ENCODE assay signal across 15 cellular contexts in genomic region chr3:183117046-183117445, GRCh38. TPM values are rescaled to one million over a fixed set of nuclear protein-coding genes. Genes with fewer than 3 reads are reported as not detected.
DNase-seq lines count a peak whose midpoint lies in the region; ATAC-seq lines count a peak whose summit lies in the region.
"Had no signal": no experiment of that assay in that cellular context is flagged by ENCODE, and none has a peak within 500 bp of the region (broad histone marks: within the 10 kb centered on the region; RNA-seq: fewer than 3 reads in every experiment).

No MANE protein-coding gene starts in this region.

- H3K27ac Mint-ChIP-seq in activated naive CD8-positive, alpha-beta T cell = no peak overlapping the region
- no peak overlapping the region for H3K27ac Mint-ChIP-seq in activated naive CD8-positive, alpha-beta T cell treated with anti-CD3 and anti-CD28 coated beads, Interleukin-2, amount 50 U/mL, for 24 hours
- H3K27ac Mint-ChIP-seq in activated naive CD8-positive, alpha-beta T cell treated with anti-CD3 and anti-CD28 coated beads, Interleukin-2, amount 10 ng/mL, durations not matched to agents 7 days and 5 days = no peak overlapping the region
- H3K27ac Mint-ChIP-seq: activated CD4-positive, alpha-beta T cell treated with anti-CD3 and anti-CD28 coated beads, Interleukin-2, amount 10 ng/mL, durations not matched to agents 7 days and 5 days; immature natural killer cell had no signal

- POLR2A ChIA-PET in activated naive CD8-positive, alpha-beta T cell treated with anti-CD3 and anti-CD28 coated beads, Interleukin-2, amount 10 ng/mL, durations not matched to agents 7 days and 5 days (lab: Charles Lee) = interaction anchor here (0.6 kb wide), 1 partner anchor 154 kb away, joined by 3 read pairs; no protein-coding TSS in a partner anchor

- no peaks in the 10 kb centered on the region for H3K9me3 Mint-ChIP-seq in activated naive CD8-positive, alpha-beta T cell (ENCODE audit: low read depth)
- no peaks in the 10 kb centered on the region for H3K9me3 Mint-ChIP-seq in activated naive CD8-positive, alpha-beta T cell treated with anti-CD3 and anti-CD28 coated beads, Interleukin-2, amount 50 U/mL, for 24 hours
- peaks cover 1% of the 10 kb centered on the region for H3K9me3 Mint-ChIP-seq in activated naive CD8-positive, alpha-beta T cell treated with anti-CD3 and anti-CD28 coated beads, Interleukin-2, amount 10 ng/mL, durations not matched to agents 7 days and 5 days
- H3K9me3 Mint-ChIP-seq: immature natural killer cell had no signal

- peaks cover 8% of the 10 kb centered on the region for H3K4me1 Mint-ChIP-seq in activated naive CD8-positive, alpha-beta T cell (ENCODE audit: low read depth)
- peaks cover 6% of the 10 kb centered on the region for H3K4me1 Mint-ChIP-seq in activated naive CD8-positive, alpha-beta T cell treated with anti-CD3 and anti-CD28 coated beads, Interleukin-2, amount 50 U/mL, for 24 hours
- peaks cover 3% of the 10 kb centered on the region for H3K4me1 Mint-ChIP-seq in activated naive CD8-positive, alpha-beta T cell treated with anti-CD3 and anti-CD28 coated beads, Interleukin-2, amount 10 ng/mL, durations not matched to agents 7 days and 5 days

- ATAC-seq in activated naive CD8-positive, alpha-beta T cell treated with anti-CD3 and anti-CD28 coated beads, Interleukin-2, amount 50 U/mL, for 24 hours = no peak
- ATAC-seq in activated naive CD8-positive, alpha-beta T cell treated with anti-CD3 and anti-CD28 coated beads, Interleukin-2, amount 10 ng/mL, durations not matched to agents 7 days and 5 days (ENCODE audit: low read depth) = no peak
- ATAC-seq in GM19463 (IDR thresholded peaks at IDR 0.05; ENCODE audit: unreplicated experiment) = no peak
- ATAC-seq: SK-N-SH treated with all-trans-retinoic acid at 6 μM for 48 hours had no signal

- peaks cover 6% of the 10 kb centered on the region for H3K27me3 Mint-ChIP-seq in activated naive CD8-positive, alpha-beta T cell
- H3K27me3 Mint-ChIP-seq in activated naive CD8-positive, alpha-beta T cell treated with anti-CD3 and anti-CD28 coated beads, Interleukin-2, amount 50 U/mL, for 24 hours = peaks cover 8% of the 10 kb centered on the region
- H3K27me3 Mint-ChIP-seq in activated naive CD8-positive, alpha-beta T cell treated with anti-CD3 and anti-CD28 coated beads, Interleukin-2, amount 10 ng/mL, durations not matched to agents 7 days and 5 days = peaks cover 4% of the 10 kb centered on the region

- peak overlapping the region; percentile 31 for H3K4me3 Mint-ChIP-seq in activated naive CD8-positive, alpha-beta T cell
- H3K4me3 Mint-ChIP-seq in activated naive CD8-positive, alpha-beta T cell treated with anti-CD3 and anti-CD28 coated beads, Interleukin-2, amount 50 U/mL, for 24 hours = no peak overlapping the region
- H3K4me3 Mint-ChIP-seq in activated naive CD8-positive, alpha-beta T cell treated with anti-CD3 and anti-CD28 coated beads, Interleukin-2, amount 10 ng/mL, durations not matched to agents 7 days and 5 days = peak overlapping the region; percentile 80

- H3K36me3 Mint-ChIP-seq in activated naive CD8-positive, alpha-beta T cell = no peaks in the 10 kb centered on the region
- no peaks in the 10 kb centered on the region for H3K36me3 Mint-ChIP-seq in activated naive CD8-positive, alpha-beta T cell treated with anti-CD3 and anti-CD28 coated beads, Interleukin-2, amount 50 U/mL, for 24 hours (ENCODE audit: low read depth)
- no peaks in the 10 kb centered on the region for H3K36me3 Mint-ChIP-seq in activated naive CD8-positive, alpha-beta T cell treated with anti-CD3 and anti-CD28 coated beads, Interleukin-2, amount 10 ng/mL, durations not matched to agents 7 days and 5 days
- H3K36me3 Mint-ChIP-seq: immature natural killer cell, naive B cell had no signal

- no peak for DNase-seq in activated naive CD8-positive, alpha-beta T cell treated with anti-CD3 and anti-CD28 coated beads, Interleukin-2, amount 50 U/mL, for 24 hours
- DNase-seq in NCI-H1436 (lab: John Stamatoyannopoulos, UW) (peak; percentile 52), retina (peak; percentile 8), NCI-H187 treated with DMSO at 0.1 percent for 48 hours (lab: John Stamatoyannopoulos, UW) (no peak), head of caudate nucleus (no peak)
- no peak for DNase-seq in activated naive CD8-positive, alpha-beta T cell treated with anti-CD3 and anti-CD28 coated beads, Interleukin-2, amount 10 ng/mL, durations not matched to agents 7 days and 5 days
- DNase-seq: activated CD4-positive, alpha-beta T cell treated with anti-CD3 and anti-CD28 coated beads, Interleukin-2, amount 10 ng/mL, durations not matched to agents 7 days and 5 days; activated naive CD4-positive, alpha-beta T cell treated with anti-CD3 and anti-CD28 coated beads, Interleukin-2, amount 50 U/mL, for 16 hours; GF-D8; immature natural killer cell; naive B cell; NCI-H526 had no signal

- intact Hi-C loops in head of caudate nucleus (cut with DNase I) = no loop called here

RNA-seq across cellular contexts. Expression of gene MCCC1, which starts 17.8 kb away (rescaled TPM):
- 10 to 100 TPM; 31.2 to 38.0 TPM for total RNA-seq in activated naive CD8-positive, alpha-beta T cell treated with anti-CD3 and anti-CD28 coated beads, Interleukin-2, amount 10 ng/mL, durations not matched to agents 7 days and 5 days

RNA-seq across cellular contexts. Expression of gene LAMP3, which starts 45.5 kb away (rescaled TPM):
- total RNA-seq in activated naive CD8-positive, alpha-beta T cell treated with anti-CD3 and anti-CD28 coated beads, Interleukin-2, amount 10 ng/mL, durations not matched to agents 7 days and 5 days = 10 to 100 TPM; 14.6 to 17.8 TPM

Comparison
In these comparisons a context has a peak if more than half of its experiments do, and no peak if none do; other contexts are left out.
1. DNase-seq: peak in NCI-H1436 (single experiment) and retina (single experiment); none in activated naive CD8-positive, alpha-beta T cell treated with anti-CD3 and anti-CD28 coated beads, Interleukin-2, amount 50 U/mL, for 24 hours (single experiment), activated naive CD8-positive, alpha-beta T cell treated with anti-CD3 and anti-CD28 coated beads, Interleukin-2, amount 10 ng/mL, durations not matched to agents 7 days and 5 days (single experiment), NCI-H187 treated with DMSO at 0.1 percent for 48 hours (single experiment) and head of caudate nucleus (0 of 42).